12 cellular contexts compared by ENCODE assay signal in genomic region chr12:6831021-6831420, GRCh38. TPM values are rescaled to one million over a fixed set of nuclear protein-coding genes. Genes with fewer than 3 reads are reported as not detected.
"Had no signal": no experiment of that assay in that cellular context is flagged by ENCODE, and none has a peak within 500 bp of the region (broad histone marks: within the 10 kb centered on the region; RNA-seq: fewer than 3 reads in every experiment).

No MANE protein-coding gene starts in this region.

- H3K4me3 ChIP-seq: adrenal gland, body of pancreas, skin epidermis, tibial artery, vagina had no signal

- H3K27ac ChIP-seq: adrenal gland, body of pancreas, skin epidermis, vagina had no signal

- H3K9me3 ChIP-seq: adrenal gland, body of pancreas, tibial artery, vagina had no signal

- H3K27ac Mint-ChIP-seq: activated CD4-positive, alpha-beta memory T cell treated with anti-CD3 and anti-CD28 coated beads, Interleukin-2, amount 10 ng/mL, durations not matched to agents 7 days and 5 days; activated T-cell treated with anti-CD3 and anti-CD28 coated beads, Interleukin-2, amount 50 U/mL, for 72 hours; effector memory CD8-positive, alpha-beta T cell; T-helper 2 cell treated with Interferon-gamma antibody and Interleukin-4, amounts not matched to agents 5 μg/mL and 100 μg/mL, for 36 hours had no signal

- DNase-seq: activated CD4-positive, alpha-beta memory T cell treated with anti-CD3 and anti-CD28 coated beads, Interleukin-2, amount 10 ng/mL, durations not matched to agents 7 days and 5 days; activated CD4-positive, CD25-positive, alpha-beta regulatory T cell treated with anti-CD3 and anti-CD28 coated beads, Interleukin-2, amount 50 U/mL, for 72 hours; activated T-cell treated with anti-CD3 and anti-CD28 coated beads, Interleukin-2, amount 50 U/mL, for 72 hours; adrenal gland; body of pancreas; effector memory CD8-positive, alpha-beta T cell; erythroblast; tibial artery had no signal

- H3K9me3 Mint-ChIP-seq: activated CD4-positive, alpha-beta memory T cell treated with anti-CD3 and anti-CD28 coated beads, Interleukin-2, amount 10 ng/mL, durations not matched to agents 7 days and 5 days; activated T-cell treated with anti-CD3 and anti-CD28 coated beads, Interleukin-2, amount 50 U/mL, for 72 hours; central memory CD8-positive, alpha-beta T cell; effector memory CD8-positive, alpha-beta T cell; T-helper 2 cell treated with Interferon-gamma antibody and Interleukin-4, amounts not matched to agents 5 μg/mL and 100 μg/mL, for 36 hours had no signal

- H3K27me3 ChIP-seq: adrenal gland, body of pancreas, tibial artery, vagina had no signal

- H3K4me3 Mint-ChIP-seq: activated CD4-positive, alpha-beta memory T cell treated with anti-CD3 and anti-CD28 coated beads, Interleukin-2, amount 10 ng/mL, durations not matched to agents 7 days and 5 days; activated T-cell treated with anti-CD3 and anti-CD28 coated beads, Interleukin-2, amount 50 U/mL, for 72 hours had no signal

- ATAC-seq: activated T-cell treated with anti-CD3 and anti-CD28 coated beads, Interleukin-2, amount 50 U/mL, for 72 hours; body of pancreas; effector memory CD8-positive, alpha-beta T cell had no signal

RNA-seq across cellular contexts. Expression of gene GPR162, which starts 9.4 kb away (rescaled TPM):
- total RNA-seq: activated CD4-positive, alpha-beta memory T cell treated with anti-CD3 and anti-CD28 coated beads, Interleukin-2, amount 10 ng/mL, durations not matched to agents 7 days and 5 days had no signal

RNA-seq across cellular contexts. Expression of gene GNB3, which starts 9.7 kb away (rescaled TPM):
- total RNA-seq: activated CD4-positive, alpha-beta memory T cell treated with anti-CD3 and anti-CD28 coated beads, Interleukin-2, amount 10 ng/mL, durations not matched to agents 7 days and 5 days had no signal
